8 cellular contexts compared by ENCODE assay signal in the genomic region with DNA sequence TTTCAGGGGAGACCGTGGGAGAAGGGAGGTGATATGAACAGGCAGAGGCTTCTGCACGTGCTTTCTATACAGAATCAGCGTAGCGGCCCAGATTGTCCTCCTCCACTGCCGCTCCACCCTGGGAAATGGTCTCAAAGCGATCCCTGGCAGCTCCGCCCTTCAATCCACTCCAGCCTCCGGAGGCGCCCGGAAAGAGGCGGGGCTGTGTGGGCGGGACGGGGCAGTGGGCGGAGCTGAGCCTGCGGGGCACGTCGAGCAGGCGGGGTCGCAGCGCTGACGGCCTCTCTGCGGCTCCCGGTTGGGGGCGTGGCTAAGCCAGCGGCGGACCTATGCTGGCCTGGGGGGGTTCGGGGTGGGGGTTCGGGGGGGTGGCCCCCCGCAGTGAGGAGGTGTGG. TPM values are rescaled to one million over a fixed set of nuclear protein-coding genes. Genes with fewer than 3 reads are reported as not detected.
A peak's percentile ranks its signal among the peaks of the same experiment; 100 is the strongest.
DNase-seq lines count a peak whose midpoint lies in the region; ATAC-seq and TF ChIP-seq lines count a peak whose summit lies in the region.

No MANE protein-coding gene starts in this region.

- no peak overlapping the region for H3K9ac ChIP-seq in MM.1S (ENCODE audit: low read length)

- peak; percentile 91 to 93 for ATAC-seq in activated naive CD4-positive, alpha-beta T cell treated with anti-CD3 and anti-CD28 coated beads, Interleukin-2, amount 50 U/mL, for 72 hours
- peak; percentile 98 for ATAC-seq in Right ventricle myocardium superior (ENCODE audit: poor library complexity)

- H3F3A ChIP-seq in MM.1S (ENCODE audit: insufficient read depth, low read length) = no peaks in the 10 kb centered on the region

- no peaks in the 10 kb centered on the region for H3K36me3 ChIP-seq in HAP-1 (replicated peaks)
- H3K36me3 ChIP-seq in MM.1S (replicated peaks; ENCODE audit: insufficient read depth, low read length) = no peaks in the 10 kb centered on the region
- no peaks in the 10 kb centered on the region for H3K36me3 ChIP-seq in tibial nerve

- no peaks in the 10 kb centered on the region for H3K27me3 ChIP-seq in HAP-1 (ENCODE audit: low read depth)
- no peaks in the 10 kb centered on the region for H3K27me3 ChIP-seq in MM.1S (replicated peaks; ENCODE audit: insufficient read depth, low read length)
- H3K27me3 ChIP-seq in tibial nerve = no peaks in the 10 kb centered on the region

- H3K9me2 ChIP-seq in MM.1S (replicated peaks; ENCODE audit: insufficient read depth, low read length) = no peaks in the 10 kb centered on the region

- TF ChIP-seq POLR2A in tibial nerve (IDR thresholded peaks at IDR 0.05) = peak in 1 of 2 donors; percentile 33

- no peaks in the 10 kb centered on the region for H3K9me3 Mint-ChIP-seq in activated naive CD4-positive, alpha-beta T cell treated with anti-CD3 and anti-CD28 coated beads, Interleukin-2, amount 50 U/mL, for 72 hours

- H3K79me2 ChIP-seq in MM.1S (ENCODE audit: low read length) = no peaks in the 10 kb centered on the region

- H3K4me3 ChIP-seq in HAP-1 (peak overlapping the region; percentile 53), MM.1S (ENCODE audit: low read length) (peak overlapping the region; percentile 30; the same call in 1 of the 2 replicates), tibial nerve (peak overlapping the region; percentile 16 to 63 (median 40))

- DNase-seq in EH (ENCODE audit: low read depth) = peak; percentile 68
- peak; percentile 91 to 98 for DNase-seq in HAP-1 (ENCODE audit: low spot score in 2 of 2)
- peak; percentile 73 for DNase-seq in MM.1S
- DNase-seq in SKM-1 (lab: John Stamatoyannopoulos, UW; ENCODE audit: unreplicated experiment) = peak; percentile 44
- peak; percentile 86 for DNase-seq in activated naive CD4-positive, alpha-beta T cell treated with anti-CD3 and anti-CD28 coated beads, Interleukin-2, amount 50 U/mL, for 72 hours (ENCODE audit: low spot score in 2 of 2)
- peak; percentile 91 for DNase-seq in Right ventricle myocardium superior
- DNase-seq in posterior cingulate gyrus = peak; percentile 78 to 99 (median 88)
- peak; percentile 44 to 58 for DNase-seq in tibial nerve (ENCODE audit: low spot score in 2 of 2)

- TF ChIP-seq EP300 in tibial nerve (IDR thresholded peaks at IDR 0.05) = peak in 1 of 2 donors; percentile 15

- peak overlapping the region; percentile 34; the same call in 1 of the 2 replicates for H3K4me2 ChIP-seq in MM.1S (ENCODE audit: low read depth, low read length)

- intact Hi-C loops in Right ventricle myocardium superior (cut with DNase I) = no loop called here
- intact Hi-C loops in posterior cingulate gyrus (cut with DNase I) = no loop called here

- H3K9me3 ChIP-seq in HAP-1 = no peaks in the 10 kb centered on the region
- H3K9me3 ChIP-seq in MM.1S (replicated peaks; ENCODE audit: insufficient read depth, low read length) = no peaks in the 10 kb centered on the region
- no peaks in the 10 kb centered on the region for H3K9me3 ChIP-seq in tibial nerve

- 0 to 52% methylated on average over 2 to 27 of the region's 29 CpGs for WGBS in tibial nerve, 2 donors

- no peaks in the 10 kb centered on the region for H4K20me1 ChIP-seq in MM.1S (ENCODE audit: insufficient read depth, low read length)

- TF ChIP-seq CTCF in MM.1S (IDR thresholded peaks at IDR 0.05; ENCODE audit: low read length) = no peak
- no peak for TF ChIP-seq CTCF in tibial nerve (IDR thresholded peaks at IDR 0.05)

- in situ Hi-C loops in HAP-1 (cut with MboI; ENCODE audit: low sequenced_read_pairs) = no loop called here

- H2AFZ ChIP-seq in MM.1S (ENCODE audit: low read length) = peak overlapping the region; percentile 51; the same call in 1 of the 2 replicates

- H3K4me1 ChIP-seq in HAP-1 = peaks cover 13% of the 10 kb centered on the region
- no peaks in the 10 kb centered on the region for H3K4me1 ChIP-seq in MM.1S (ENCODE audit: low read length)
- no peaks in the 10 kb centered on the region for H3K4me1 ChIP-seq in tibial nerve

- no peak overlapping the region for H3K27ac Mint-ChIP-seq in activated naive CD4-positive, alpha-beta T cell treated with anti-CD3 and anti-CD28 coated beads, Interleukin-2, amount 50 U/mL, for 72 hours

- no peak overlapping the region for H3K27ac ChIP-seq in MM.1S (ENCODE audit: low read length)
- H3K27ac ChIP-seq in tibial nerve = peak overlapping the region in 1 of 4 donors; percentile 67

- no peaks in the 10 kb centered on the region for H3K36me3 Mint-ChIP-seq in activated naive CD4-positive, alpha-beta T cell treated with anti-CD3 and anti-CD28 coated beads, Interleukin-2, amount 50 U/mL, for 72 hours

RNA-seq across cellular contexts. Expression of gene SMIM10L2A, which starts 0.2 kb away (rescaled TPM):
- total RNA-seq in activated naive CD4-positive, alpha-beta T cell treated with anti-CD3 and anti-CD28 coated beads, Interleukin-2, amount 50 U/mL, for 72 hours = under 1 TPM; 0.18 to 0.54 TPM
- total RNA-seq in Right ventricle myocardium superior (1.6 TPM), tibial nerve (1 to 10 TPM in 3 of 4 donors, under 1 TPM in 1; 0.78 to 3.5 (median 1.5) TPM)

Comparison
In these comparisons a context has a peak if more than half of its experiments do, and no peak if none do; other contexts are left out.
1. DNase-seq: peak in every context shown above with its lines; median percentile 94 in HAP-1; 91 in Right ventricle myocardium superior; 88 in posterior cingulate gyrus; 86 in activated naive CD4-positive, alpha-beta T cell treated with anti-CD3 and anti-CD28 coated beads, Interleukin-2, amount 50 U/mL, for 72 hours; 73 in MM.1S; 68 in EH; 51 in tibial nerve; 44 in SKM-1.